In genomic region chr7:116257156-116257555, GRCh38 we compare ENCODE assay signal across 21 cellular contexts.
"Had no signal": no experiment of that assay in that cellular context is flagged by ENCODE, and none has a peak within 500 bp of the region (broad histone marks: within the 10 kb centered on the region; RNA-seq: fewer than 3 reads in every experiment).

No MANE protein-coding gene starts in this region.

- H3K27me3 ChIP-seq: hepatocyte, ovary, right atrium auricular region, tibial artery, upper lobe of right lung, vagina had no signal

- H3K4me3 ChIP-seq: coronary artery, hepatocyte, lung, ovary, right atrium auricular region, tibial artery, upper lobe of right lung, vagina had no signal

- H3K9me3 ChIP-seq: ovary, right atrium auricular region, tibial artery, upper lobe of right lung, vagina had no signal

- H3K36me3 ChIP-seq: ovary had no signal

- H3K4me1 ChIP-seq: upper lobe of right lung had no signal

- H3K27ac ChIP-seq: coronary artery, hepatocyte, ovary, right atrium auricular region, tibial artery, upper lobe of right lung, vagina had no signal

- H3K4me1 Mint-ChIP-seq: endodermal cell had no signal

- H3K9me3 Mint-ChIP-seq: endodermal cell, naive B cell, neural crest cell had no signal

- H3K27me3 Mint-ChIP-seq: naive B cell had no signal

- ATAC-seq: left colon, left ventricle myocardium superior, upper lobe of right lung had no signal

- H3K27ac Mint-ChIP-seq: endodermal cell had no signal

- DNase-seq: effector CD4-positive, alpha-beta T cell; endodermal cell; foreskin melanocyte; head of caudate nucleus; left colon; left ventricle myocardium superior; mesenchymal stem cell; midbrain; naive B cell; ovary; small intestine; stimulated activated CD4-positive, alpha-beta T cell treated with anti-CD3 and anti-CD28 coated beads, Interleukin-2, amount 100 ng/mL, for 48 hours; stimulated activated naive CD4-positive, alpha-beta T cell treated with Interleukin-2 at 50 U/mL for 16 hours; tibial artery; upper lobe of right lung had no signal

- H3K4me3 Mint-ChIP-seq: endodermal cell, naive B cell, neural crest cell had no signal
